In the genomic region with DNA sequence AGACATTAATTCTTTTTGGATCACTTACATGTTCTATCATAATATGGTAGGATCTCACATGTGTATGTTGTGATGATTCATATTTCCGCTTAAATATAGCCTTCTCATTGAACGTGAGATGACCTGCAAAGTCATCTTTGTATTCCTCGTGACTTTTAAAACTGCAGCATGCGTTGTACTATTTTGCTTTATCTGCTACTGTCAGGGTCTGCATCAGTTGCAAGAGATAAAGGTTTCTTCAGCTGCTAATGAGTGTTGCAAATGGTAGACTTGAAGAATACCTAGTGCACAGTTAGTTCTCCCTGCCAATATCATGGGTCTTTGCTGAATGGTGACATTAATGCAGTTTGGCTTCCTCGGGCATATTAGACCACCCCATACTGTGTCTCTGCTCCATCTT, we compare ENCODE assay signal across 1 cellular context.
TF ChIP-seq lines count a peak whose summit lies in the region.

No MANE protein-coding gene starts in this region.

TF ChIP-seq in K562, 482 proteins besides CTCF, POLR2A, EP300 and RAD21 (continues in another document):
- TF ChIP-seq NFE2 (IDR thresholded peaks at IDR 0.05; ENCODE audit: low read depth) (peak; percentile 91), HDAC1 (IDR thresholded peaks at IDR 0.05) (peak in 1 of 2 experiments; percentile 54; a peak in 1 of 4 replicates), MYC (IDR thresholded peaks at IDR 0.05; ENCODE audit: low read depth, low read length) (peak; percentile 82), MYC (CRISPR knock-in tag; IDR thresholded peaks at IDR 0.05; ENCODE audit: borderline replicate concordance, low read depth) (no peak), SMARCC2 (IDR thresholded peaks at IDR 0.05; ENCODE audit: low read depth) (peak; percentile 54; the same call in 1 of the 2 replicates), ZNF778 (CRISPR knock-in tag; IDR thresholded peaks at IDR 0.05) (no peak), DACH1 (IDR thresholded peaks at IDR 0.05; ENCODE audit: partially characterized antibody) (peak; percentile 89), LEF1 (IDR thresholded peaks at IDR 0.05) (peak; percentile 77; the same call in 1 of the 2 replicates), KAT8 (IDR thresholded peaks at IDR 0.05; ENCODE audit: low read depth) (no peak), SREBF2 (CRISPR knock-in tag; IDR thresholded peaks at IDR 0.05) (no peak), CTBP1 (IDR thresholded peaks at IDR 0.05; ENCODE audit: borderline replicate concordance) (peak; percentile 60; the same call in 1 of the 2 replicates), MAFF (IDR thresholded peaks at IDR 0.05; ENCODE audit: low read length) (peak; percentile 80), CXXC5 (CRISPR knock-in tag; IDR thresholded peaks at IDR 0.05) (peak; percentile 88), ZNF584 (CRISPR knock-in tag; IDR thresholded peaks at IDR 0.05; ENCODE audit: low read depth) (0 out of 2 replicates have a peak, but pooled peaks have one; percentile 70), POLR2B (IDR thresholded peaks at IDR 0.05; ENCODE audit: low read depth, partially characterized antibody) (no peak), LCOR (CRISPR knock-in tag; IDR thresholded peaks at IDR 0.05) (no peak), ZNF644 (tag; IDR thresholded peaks at IDR 0.05; ENCODE audit: low read depth) (peak; percentile 35; the same call in 1 of the 2 replicates), CHD4 (IDR thresholded peaks at IDR 0.05; ENCODE audit: insufficient read depth, insufficient replicate concordance, low read depth, low read length, poor library complexity, severe bottlenecking) (no peak), ARNT (IDR thresholded peaks at IDR 0.05) (peak in 1 of 2 experiments; percentile 89; a peak in 1 of 4 replicates), SMAD2 (IDR thresholded peaks at IDR 0.05; ENCODE audit: low read depth, low read length) (no peak), TRIM24 (IDR thresholded peaks at IDR 0.05) (peak; percentile 84 to 93), CC2D1A (IDR thresholded peaks at IDR 0.05) (peak; percentile 63; the same call in 1 of the 2 replicates), BHLHE40 (IDR thresholded peaks at IDR 0.05; ENCODE audit: low read length) (peak; percentile 93), NCOR1 (IDR thresholded peaks at IDR 0.05) (peak; percentile 86), CBX3 (IDR thresholded peaks at IDR 0.05; ENCODE audit: borderline replicate concordance in 1 of 2, low read length in 2 of 2) (peak in 1 of 2 experiments; percentile 84; a peak in 2 of 3 replicates), XRCC5 (IDR thresholded peaks at IDR 0.05; ENCODE audit: low read depth, low read length) (no peak), EP400 (IDR thresholded peaks at IDR 0.05) (peak; percentile 60), PHTF2 (CRISPR knock-in tag; IDR thresholded peaks at IDR 0.05) (no peak), RBM15 (IDR thresholded peaks at IDR 0.05; ENCODE audit: insufficient read depth, low read length) (no peak), GATAD2B (IDR thresholded peaks at IDR 0.05; ENCODE audit: borderline replicate concordance) (peak; percentile 51; the same call in 1 of the 2 replicates), PHB (CRISPR knock-in tag; IDR thresholded peaks at IDR 0.05) (no peak)
- TF ChIP-seq, protein P1, sequence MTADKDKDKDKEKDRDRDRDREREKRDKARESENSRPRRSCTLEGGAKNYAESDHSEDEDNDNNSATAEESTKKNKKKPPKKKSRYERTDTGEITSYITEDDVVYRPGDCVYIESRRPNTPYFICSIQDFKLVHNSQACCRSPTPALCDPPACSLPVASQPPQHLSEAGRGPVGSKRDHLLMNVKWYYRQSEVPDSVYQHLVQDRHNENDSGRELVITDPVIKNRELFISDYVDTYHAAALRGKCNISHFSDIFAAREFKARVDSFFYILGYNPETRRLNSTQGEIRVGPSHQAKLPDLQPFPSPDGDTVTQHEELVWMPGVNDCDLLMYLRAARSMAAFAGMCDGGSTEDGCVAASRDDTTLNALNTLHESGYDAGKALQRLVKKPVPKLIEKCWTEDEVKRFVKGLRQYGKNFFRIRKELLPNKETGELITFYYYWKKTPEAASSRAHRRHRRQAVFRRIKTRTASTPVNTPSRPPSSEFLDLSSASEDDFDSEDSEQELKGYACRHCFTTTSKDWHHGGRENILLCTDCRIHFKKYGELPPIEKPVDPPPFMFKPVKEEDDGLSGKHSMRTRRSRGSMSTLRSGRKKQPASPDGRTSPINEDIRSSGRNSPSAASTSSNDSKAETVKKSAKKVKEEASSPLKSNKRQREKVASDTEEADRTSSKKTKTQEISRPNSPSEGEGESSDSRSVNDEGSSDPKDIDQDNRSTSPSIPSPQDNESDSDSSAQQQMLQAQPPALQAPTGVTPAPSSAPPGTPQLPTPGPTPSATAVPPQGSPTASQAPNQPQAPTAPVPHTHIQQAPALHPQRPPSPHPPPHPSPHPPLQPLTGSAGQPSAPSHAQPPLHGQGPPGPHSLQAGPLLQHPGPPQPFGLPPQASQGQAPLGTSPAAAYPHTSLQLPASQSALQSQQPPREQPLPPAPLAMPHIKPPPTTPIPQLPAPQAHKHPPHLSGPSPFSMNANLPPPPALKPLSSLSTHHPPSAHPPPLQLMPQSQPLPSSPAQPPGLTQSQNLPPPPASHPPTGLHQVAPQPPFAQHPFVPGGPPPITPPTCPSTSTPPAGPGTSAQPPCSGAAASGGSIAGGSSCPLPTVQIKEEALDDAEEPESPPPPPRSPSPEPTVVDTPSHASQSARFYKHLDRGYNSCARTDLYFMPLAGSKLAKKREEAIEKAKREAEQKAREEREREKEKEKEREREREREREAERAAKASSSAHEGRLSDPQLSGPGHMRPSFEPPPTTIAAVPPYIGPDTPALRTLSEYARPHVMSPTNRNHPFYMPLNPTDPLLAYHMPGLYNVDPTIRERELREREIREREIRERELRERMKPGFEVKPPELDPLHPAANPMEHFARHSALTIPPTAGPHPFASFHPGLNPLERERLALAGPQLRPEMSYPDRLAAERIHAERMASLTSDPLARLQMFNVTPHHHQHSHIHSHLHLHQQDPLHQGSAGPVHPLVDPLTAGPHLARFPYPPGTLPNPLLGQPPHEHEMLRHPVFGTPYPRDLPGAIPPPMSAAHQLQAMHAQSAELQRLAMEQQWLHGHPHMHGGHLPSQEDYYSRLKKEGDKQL (CRISPR knock-in tag; IDR thresholded peaks at IDR 0.05; ENCODE audit: borderline replicate concordance), result no peak
- TF ChIP-seq, protein P2, sequence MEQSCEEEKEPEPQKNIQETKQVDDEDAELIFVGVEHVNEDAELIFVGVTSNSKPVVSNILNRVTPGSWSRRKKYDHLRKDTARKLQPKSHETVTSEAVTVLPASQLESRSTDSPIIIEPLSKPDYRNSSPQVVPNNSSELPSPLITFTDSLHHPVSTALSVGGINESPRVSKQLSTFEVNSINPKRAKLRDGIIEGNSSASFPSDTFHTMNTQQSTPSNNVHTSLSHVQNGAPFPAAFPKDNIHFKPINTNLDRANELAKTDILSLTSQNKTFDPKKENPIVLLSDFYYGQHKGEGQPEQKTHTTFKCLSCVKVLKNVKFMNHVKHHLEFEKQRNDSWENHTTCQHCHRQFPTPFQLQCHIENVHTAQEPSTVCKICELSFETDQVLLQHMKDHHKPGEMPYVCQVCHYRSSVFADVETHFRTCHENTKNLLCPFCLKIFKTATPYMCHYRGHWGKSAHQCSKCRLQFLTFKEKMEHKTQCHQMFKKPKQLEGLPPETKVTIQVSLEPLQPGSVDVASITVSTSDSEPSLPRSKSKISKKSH (CRISPR knock-in tag; IDR thresholded peaks at IDR 0.05), result no peak
- TF ChIP-seq, protein P3, sequence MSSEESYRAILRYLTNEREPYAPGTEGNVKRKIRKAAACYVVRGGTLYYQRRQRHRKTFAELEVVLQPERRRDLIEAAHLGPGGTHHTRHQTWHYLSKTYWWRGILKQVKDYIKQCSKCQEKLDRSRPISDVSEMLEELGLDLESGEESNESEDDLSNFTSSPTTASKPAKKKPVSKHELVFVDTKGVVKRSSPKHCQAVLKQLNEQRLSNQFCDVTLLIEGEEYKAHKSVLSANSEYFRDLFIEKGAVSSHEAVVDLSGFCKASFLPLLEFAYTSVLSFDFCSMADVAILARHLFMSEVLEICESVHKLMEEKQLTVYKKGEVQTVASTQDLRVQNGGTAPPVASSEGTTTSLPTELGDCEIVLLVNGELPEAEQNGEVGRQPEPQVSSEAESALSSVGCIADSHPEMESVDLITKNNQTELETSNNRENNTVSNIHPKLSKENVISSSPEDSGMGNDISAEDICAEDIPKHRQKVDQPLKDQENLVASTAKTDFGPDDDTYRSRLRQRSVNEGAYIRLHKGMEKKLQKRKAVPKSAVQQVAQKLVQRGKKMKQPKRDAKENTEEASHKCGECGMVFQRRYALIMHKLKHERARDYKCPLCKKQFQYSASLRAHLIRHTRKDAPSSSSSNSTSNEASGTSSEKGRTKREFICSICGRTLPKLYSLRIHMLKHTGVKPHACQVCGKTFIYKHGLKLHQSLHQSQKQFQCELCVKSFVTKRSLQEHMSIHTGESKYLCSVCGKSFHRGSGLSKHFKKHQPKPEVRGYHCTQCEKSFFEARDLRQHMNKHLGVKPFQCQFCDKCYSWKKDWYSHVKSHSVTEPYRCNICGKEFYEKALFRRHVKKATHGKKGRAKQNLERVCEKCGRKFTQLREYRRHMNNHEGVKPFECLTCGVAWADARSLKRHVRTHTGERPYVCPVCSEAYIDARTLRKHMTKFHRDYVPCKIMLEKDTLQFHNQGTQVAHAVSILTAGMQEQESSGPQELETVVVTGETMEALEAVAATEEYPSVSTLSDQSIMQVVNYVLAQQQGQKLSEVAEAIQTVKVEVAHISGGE (CRISPR knock-in tag; IDR thresholded peaks at IDR 0.05), result 0 out of 6 replicates have a peak, but pooled peaks of 1 of the 3 experiments have one; percentile 30
- TF ChIP-seq, protein P4, sequence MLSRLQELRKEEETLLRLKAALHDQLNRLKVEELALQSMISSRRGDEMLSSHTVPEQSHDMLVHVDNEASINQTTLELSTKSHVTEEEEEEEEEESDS (CRISPR knock-in tag; IDR thresholded peaks at IDR 0.05), result no peak
- TF ChIP-seq, protein P5, sequence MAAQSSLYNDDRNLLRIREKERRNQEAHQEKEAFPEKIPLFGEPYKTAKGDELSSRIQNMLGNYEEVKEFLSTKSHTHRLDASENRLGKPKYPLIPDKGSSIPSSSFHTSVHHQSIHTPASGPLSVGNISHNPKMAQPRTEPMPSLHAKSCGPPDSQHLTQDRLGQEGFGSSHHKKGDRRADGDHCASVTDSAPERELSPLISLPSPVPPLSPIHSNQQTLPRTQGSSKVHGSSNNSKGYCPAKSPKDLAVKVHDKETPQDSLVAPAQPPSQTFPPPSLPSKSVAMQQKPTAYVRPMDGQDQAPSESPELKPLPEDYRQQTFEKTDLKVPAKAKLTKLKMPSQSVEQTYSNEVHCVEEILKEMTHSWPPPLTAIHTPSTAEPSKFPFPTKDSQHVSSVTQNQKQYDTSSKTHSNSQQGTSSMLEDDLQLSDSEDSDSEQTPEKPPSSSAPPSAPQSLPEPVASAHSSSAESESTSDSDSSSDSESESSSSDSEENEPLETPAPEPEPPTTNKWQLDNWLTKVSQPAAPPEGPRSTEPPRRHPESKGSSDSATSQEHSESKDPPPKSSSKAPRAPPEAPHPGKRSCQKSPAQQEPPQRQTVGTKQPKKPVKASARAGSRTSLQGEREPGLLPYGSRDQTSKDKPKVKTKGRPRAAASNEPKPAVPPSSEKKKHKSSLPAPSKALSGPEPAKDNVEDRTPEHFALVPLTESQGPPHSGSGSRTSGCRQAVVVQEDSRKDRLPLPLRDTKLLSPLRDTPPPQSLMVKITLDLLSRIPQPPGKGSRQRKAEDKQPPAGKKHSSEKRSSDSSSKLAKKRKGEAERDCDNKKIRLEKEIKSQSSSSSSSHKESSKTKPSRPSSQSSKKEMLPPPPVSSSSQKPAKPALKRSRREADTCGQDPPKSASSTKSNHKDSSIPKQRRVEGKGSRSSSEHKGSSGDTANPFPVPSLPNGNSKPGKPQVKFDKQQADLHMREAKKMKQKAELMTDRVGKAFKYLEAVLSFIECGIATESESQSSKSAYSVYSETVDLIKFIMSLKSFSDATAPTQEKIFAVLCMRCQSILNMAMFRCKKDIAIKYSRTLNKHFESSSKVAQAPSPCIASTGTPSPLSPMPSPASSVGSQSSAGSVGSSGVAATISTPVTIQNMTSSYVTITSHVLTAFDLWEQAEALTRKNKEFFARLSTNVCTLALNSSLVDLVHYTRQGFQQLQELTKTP (IDR thresholded peaks at IDR 0.05; ENCODE audit: low read depth in 1 of 2, partially characterized antibody in 2 of 2), result peak in 1 of 2 experiments; percentile 23
- TF ChIP-seq, protein P6, sequence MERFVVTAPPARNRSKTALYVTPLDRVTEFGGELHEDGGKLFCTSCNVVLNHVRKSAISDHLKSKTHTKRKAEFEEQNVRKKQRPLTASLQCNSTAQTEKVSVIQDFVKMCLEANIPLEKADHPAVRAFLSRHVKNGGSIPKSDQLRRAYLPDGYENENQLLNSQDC (CRISPR knock-in tag; IDR thresholded peaks at IDR 0.05), result no peak
- TF ChIP-seq, protein P7, sequence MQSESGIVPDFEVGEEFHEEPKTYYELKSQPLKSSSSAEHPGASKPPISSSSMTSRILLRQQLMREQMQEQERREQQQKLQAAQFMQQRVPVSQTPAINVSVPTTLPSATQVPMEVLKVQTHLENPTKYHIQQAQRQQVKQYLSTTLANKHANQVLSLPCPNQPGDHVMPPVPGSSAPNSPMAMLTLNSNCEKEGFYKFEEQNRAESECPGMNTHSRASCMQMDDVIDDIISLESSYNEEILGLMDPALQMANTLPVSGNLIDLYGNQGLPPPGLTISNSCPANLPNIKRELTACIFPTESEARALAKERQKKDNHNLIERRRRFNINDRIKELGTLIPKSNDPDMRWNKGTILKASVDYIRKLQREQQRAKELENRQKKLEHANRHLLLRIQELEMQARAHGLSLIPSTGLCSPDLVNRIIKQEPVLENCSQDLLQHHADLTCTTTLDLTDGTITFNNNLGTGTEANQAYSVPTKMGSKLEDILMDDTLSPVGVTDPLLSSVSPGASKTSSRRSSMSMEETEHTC (IDR thresholded peaks at IDR 0.05), result peak; percentile 92
- TF ChIP-seq, protein P8, sequence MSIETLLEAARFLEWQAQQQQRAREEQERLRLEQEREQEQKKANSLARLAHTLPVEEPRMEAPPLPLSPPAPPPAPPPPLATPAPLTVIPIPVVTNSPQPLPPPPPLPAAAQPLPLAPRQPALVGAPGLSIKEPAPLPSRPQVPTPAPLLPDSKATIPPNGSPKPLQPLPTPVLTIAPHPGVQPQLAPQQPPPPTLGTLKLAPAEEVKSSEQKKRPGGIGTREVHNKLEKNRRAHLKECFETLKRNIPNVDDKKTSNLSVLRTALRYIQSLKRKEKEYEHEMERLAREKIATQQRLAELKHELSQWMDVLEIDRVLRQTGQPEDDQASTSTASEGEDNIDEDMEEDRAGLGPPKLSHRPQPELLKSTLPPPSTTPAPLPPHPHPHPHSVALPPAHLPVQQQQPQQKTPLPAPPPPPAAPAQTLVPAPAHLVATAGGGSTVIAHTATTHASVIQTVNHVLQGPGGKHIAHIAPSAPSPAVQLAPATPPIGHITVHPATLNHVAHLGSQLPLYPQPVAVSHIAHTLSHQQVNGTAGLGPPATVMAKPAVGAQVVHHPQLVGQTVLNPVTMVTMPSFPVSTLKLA (conservative IDR thresholded peaks at IDR 0.05), result peak; percentile 70 to 86
- TF ChIP-seq, protein P9, sequence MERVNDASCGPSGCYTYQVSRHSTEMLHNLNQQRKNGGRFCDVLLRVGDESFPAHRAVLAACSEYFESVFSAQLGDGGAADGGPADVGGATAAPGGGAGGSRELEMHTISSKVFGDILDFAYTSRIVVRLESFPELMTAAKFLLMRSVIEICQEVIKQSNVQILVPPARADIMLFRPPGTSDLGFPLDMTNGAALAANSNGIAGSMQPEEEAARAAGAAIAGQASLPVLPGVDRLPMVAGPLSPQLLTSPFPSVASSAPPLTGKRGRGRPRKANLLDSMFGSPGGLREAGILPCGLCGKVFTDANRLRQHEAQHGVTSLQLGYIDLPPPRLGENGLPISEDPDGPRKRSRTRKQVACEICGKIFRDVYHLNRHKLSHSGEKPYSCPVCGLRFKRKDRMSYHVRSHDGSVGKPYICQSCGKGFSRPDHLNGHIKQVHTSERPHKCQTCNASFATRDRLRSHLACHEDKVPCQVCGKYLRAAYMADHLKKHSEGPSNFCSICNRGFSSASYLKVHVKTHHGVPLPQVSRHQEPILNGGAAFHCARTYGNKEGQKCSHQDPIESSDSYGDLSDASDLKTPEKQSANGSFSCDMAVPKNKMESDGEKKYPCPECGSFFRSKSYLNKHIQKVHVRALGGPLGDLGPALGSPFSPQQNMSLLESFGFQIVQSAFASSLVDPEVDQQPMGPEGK (CRISPR knock-in tag; IDR thresholded peaks at IDR 0.05; ENCODE audit: borderline replicate concordance), result no peak
